In genomic region chr3:115113367-115113766, GRCh38 we compare ENCODE assay signal across 20 cellular contexts. TPM values are rescaled to one million over a fixed set of nuclear protein-coding genes. Genes with fewer than 3 reads are reported as not detected.
DNase-seq lines count a peak whose midpoint lies in the region; ATAC-seq and TF ChIP-seq lines count a peak whose summit lies in the region.
"Had no signal": no experiment of that assay in that cellular context is flagged by ENCODE, and none has a peak within 500 bp of the region (broad histone marks: within the 10 kb centered on the region; RNA-seq: fewer than 3 reads in every experiment).

No MANE protein-coding gene starts in this region.

- no peak overlapping the region for H3K4me3 Mint-ChIP-seq in WTC11
- H3K4me3 Mint-ChIP-seq: nephron had no signal

- CTCF ChIA-PET in WTC11 (lab: Charles Lee): no interaction called here

- no peaks in the 10 kb centered on the region for H4K20me1 ChIP-seq in hepatocyte (ENCODE audit: insufficient read depth, poor library complexity, severe bottlenecking)

- no peak overlapping the region for H2AFZ ChIP-seq in hepatocyte

- no peak overlapping the region for H3K27ac Mint-ChIP-seq in WTC11
- H3K27ac Mint-ChIP-seq: activated naive CD4-positive, alpha-beta T cell treated with anti-CD3 and anti-CD28 coated beads, Interleukin-2, amount 50 U/mL, for 72 hours; nephron had no signal

- H3K27me3 ChIP-seq in psoas muscle (ENCODE audit: insufficient read depth in 3 of 3, low read length in 2 of 3) (no peaks in the 10 kb centered on the region), hepatocyte (no peaks in the 10 kb centered on the region)
- H3K27me3 ChIP-seq: gastrocnemius medialis had no signal

- no peaks in the 10 kb centered on the region for H3K79me2 ChIP-seq in hepatocyte

- no peaks in the 10 kb centered on the region for H3K9me2 ChIP-seq in hepatocyte (replicated peaks; ENCODE audit: insufficient read depth)
- H3K9me2 ChIP-seq: SK-N-SH had no signal

- H3K4me3 ChIP-seq in foreskin fibroblast (ENCODE audit: low read depth in 1 of 2, low read length in 2 of 2) (no peak overlapping the region), psoas muscle (no peak overlapping the region), hepatocyte (no peak overlapping the region)
- H3K4me3 ChIP-seq: gastrocnemius medialis had no signal

- H3K4me2 ChIP-seq in hepatocyte: no peak overlapping the region
- H3K4me2 ChIP-seq: SK-N-SH had no signal

- no peaks in the 10 kb centered on the region for H3K9me3 ChIP-seq in psoas muscle
- no peaks in the 10 kb centered on the region for H3K9me3 ChIP-seq in hepatocyte (ENCODE audit: low read depth)
- H3K9me3 ChIP-seq: gastrocnemius medialis, SK-N-SH had no signal

- TF ChIP-seq CTCF in WTC11 (IDR thresholded peaks at IDR 0.05): no peak
- no peak for TF ChIP-seq CTCF in foreskin fibroblast (IDR thresholded peaks at IDR 0.05; ENCODE audit: low read depth, low read length)
- TF ChIP-seq CTCF in psoas muscle (IDR thresholded peaks at IDR 0.05): no peak
- TF ChIP-seq CTCF in hepatocyte (IDR thresholded peaks at IDR 0.05; ENCODE audit: poor library complexity): no peak

- ATAC-seq in WTC11 (peak; percentile 20; the same call in 1 of the 2 replicates), psoas muscle (peak in 3 of 4 donors; percentile 45 to 58 (median 57)), GM18502 (IDR thresholded peaks at IDR 0.05; ENCODE audit: poor library complexity, unreplicated experiment) (no peak)
- ATAC-seq: activated naive CD4-positive, alpha-beta T cell treated with anti-CD3 and anti-CD28 coated beads, Interleukin-2, amount 50 U/mL, for 72 hours had no signal

- DNase-seq in EL (peak; percentile 4), WTC11 (ENCODE audit: low spot score) (no peak), foreskin fibroblast (peak; percentile 6 to 43), psoas muscle (no peak), hepatocyte (ENCODE audit: low spot score) (no peak), LoVo (ENCODE audit: low spot score) (no peak)
- DNase-seq: activated CD4-positive, alpha-beta T cell treated with anti-CD3 and anti-CD28 coated beads, Interleukin-2, amount 50 U/mL, for 1 hour; activated T-cell treated with anti-CD3 and anti-CD28 coated beads, Interleukin-2, amount 50 U/mL, for 1 hour; central memory CD4-positive, alpha-beta T cell; effector memory CD4-positive, alpha-beta T cell; mammary epithelial cell; NCI-H2081; NCI-H526 treated with DMSO at 0.1 percent for 48 hours; retina; SK-N-SH had no signal

- H3K4me1 ChIP-seq in psoas muscle: peaks cover 23% of the 10 kb centered on the region
- no peaks in the 10 kb centered on the region for H3K4me1 ChIP-seq in hepatocyte (ENCODE audit: insufficient read depth)

- POLR2A ChIA-PET in WTC11 (lab: Charles Lee): no interaction called here

- 91 to 100% (median 97%) methylated on average over 1 of the region's 1 CpG for WGBS in psoas muscle, 3 donors
- 100% methylated on average over 1 of the region's 1 CpG for whole genome bisulfite sequencing in hepatocyte (ENCODE audit: low lambda C conversion rate, missing lambda C conversion rate)

- H3K27me3 Mint-ChIP-seq in WTC11 (ENCODE audit: low read depth): no peaks in the 10 kb centered on the region

- H3K4me1 Mint-ChIP-seq in WTC11: no peaks in the 10 kb centered on the region
- H3K4me1 Mint-ChIP-seq: nephron had no signal

- no peaks in the 10 kb centered on the region for H3K36me3 Mint-ChIP-seq in WTC11
- H3K36me3 Mint-ChIP-seq: activated naive CD4-positive, alpha-beta T cell treated with anti-CD3 and anti-CD28 coated beads, Interleukin-2, amount 50 U/mL, for 72 hours had no signal

- no peaks in the 10 kb centered on the region for H3K36me3 ChIP-seq in psoas muscle (ENCODE audit: insufficient read depth in 1 of 2, low read depth in 1 of 2)
- H3K36me3 ChIP-seq in hepatocyte (replicated peaks; ENCODE audit: insufficient read depth, low read depth): no peaks in the 10 kb centered on the region
- H3K36me3 ChIP-seq: gastrocnemius medialis had no signal

- H3K27ac ChIP-seq in psoas muscle: no peak overlapping the region
- H3K27ac ChIP-seq in hepatocyte: no peak overlapping the region
- H3K27ac ChIP-seq: C4-2B had no signal

- intact Hi-C loops in psoas muscle (cut with DNase I): no loop called here

- H3K9me3 Mint-ChIP-seq in WTC11: no peaks in the 10 kb centered on the region
- H3K9me3 Mint-ChIP-seq: activated naive CD4-positive, alpha-beta T cell treated with anti-CD3 and anti-CD28 coated beads, Interleukin-2, amount 50 U/mL, for 72 hours; nephron had no signal

TF ChIP-seq in WTC11, 78 proteins besides CTCF, POLR2A, EP300 and RAD21:
- TF ChIP-seq ZNF232 (CRISPR knock-in tag; IDR thresholded peaks at IDR 0.05): no peak
- no peak for TF ChIP-seq TEAD1 (CRISPR knock-in tag; IDR thresholded peaks at IDR 0.05)
- TF ChIP-seq, protein P1, sequence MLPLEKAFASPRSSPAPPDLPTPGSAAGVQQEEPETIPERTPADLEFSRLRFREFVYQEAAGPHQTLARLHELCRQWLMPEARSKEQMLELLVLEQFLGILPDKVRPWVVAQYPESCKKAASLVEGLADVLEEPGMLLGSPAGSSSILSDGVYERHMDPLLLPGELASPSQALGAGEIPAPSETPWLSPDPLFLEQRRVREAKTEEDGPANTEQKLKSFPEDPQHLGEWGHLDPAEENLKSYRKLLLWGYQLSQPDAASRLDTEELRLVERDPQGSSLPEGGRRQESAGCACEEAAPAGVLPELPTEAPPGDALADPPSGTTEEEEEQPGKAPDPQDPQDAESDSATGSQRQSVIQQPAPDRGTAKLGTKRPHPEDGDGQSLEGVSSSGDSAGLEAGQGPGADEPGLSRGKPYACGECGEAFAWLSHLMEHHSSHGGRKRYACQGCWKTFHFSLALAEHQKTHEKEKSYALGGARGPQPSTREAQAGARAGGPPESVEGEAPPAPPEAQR (CRISPR knock-in tag; IDR thresholded peaks at IDR 0.05): no peak
- TF ChIP-seq RORB (CRISPR knock-in tag; IDR thresholded peaks at IDR 0.05): no peak
- no peak for TF ChIP-seq NFATC4 (CRISPR knock-in tag; IDR thresholded peaks at IDR 0.05)
- TF ChIP-seq, protein P2, sequence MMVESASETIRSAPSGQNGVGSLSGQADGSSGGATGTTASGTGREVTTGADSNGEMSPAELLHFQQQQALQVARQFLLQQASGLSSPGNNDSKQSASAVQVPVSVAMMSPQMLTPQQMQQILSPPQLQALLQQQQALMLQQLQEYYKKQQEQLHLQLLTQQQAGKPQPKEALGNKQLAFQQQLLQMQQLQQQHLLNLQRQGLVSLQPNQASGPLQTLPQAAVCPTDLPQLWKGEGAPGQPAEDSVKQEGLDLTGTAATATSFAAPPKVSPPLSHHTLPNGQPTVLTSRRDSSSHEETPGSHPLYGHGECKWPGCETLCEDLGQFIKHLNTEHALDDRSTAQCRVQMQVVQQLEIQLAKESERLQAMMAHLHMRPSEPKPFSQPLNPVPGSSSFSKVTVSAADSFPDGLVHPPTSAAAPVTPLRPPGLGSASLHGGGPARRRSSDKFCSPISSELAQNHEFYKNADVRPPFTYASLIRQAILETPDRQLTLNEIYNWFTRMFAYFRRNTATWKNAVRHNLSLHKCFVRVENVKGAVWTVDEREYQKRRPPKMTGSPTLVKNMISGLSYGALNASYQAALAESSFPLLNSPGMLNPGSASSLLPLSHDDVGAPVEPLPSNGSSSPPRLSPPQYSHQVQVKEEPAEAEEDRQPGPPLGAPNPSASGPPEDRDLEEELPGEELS (CRISPR knock-in tag; IDR thresholded peaks at IDR 0.05): no peak
- no peak for TF ChIP-seq ATF1 (CRISPR knock-in tag; IDR thresholded peaks at IDR 0.05)
- TF ChIP-seq, protein P3, sequence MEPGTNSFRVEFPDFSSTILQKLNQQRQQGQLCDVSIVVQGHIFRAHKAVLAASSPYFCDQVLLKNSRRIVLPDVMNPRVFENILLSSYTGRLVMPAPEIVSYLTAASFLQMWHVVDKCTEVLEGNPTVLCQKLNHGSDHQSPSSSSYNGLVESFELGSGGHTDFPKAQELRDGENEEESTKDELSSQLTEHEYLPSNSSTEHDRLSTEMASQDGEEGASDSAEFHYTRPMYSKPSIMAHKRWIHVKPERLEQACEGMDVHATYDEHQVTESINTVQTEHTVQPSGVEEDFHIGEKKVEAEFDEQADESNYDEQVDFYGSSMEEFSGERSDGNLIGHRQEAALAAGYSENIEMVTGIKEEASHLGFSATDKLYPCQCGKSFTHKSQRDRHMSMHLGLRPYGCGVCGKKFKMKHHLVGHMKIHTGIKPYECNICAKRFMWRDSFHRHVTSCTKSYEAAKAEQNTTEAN (CRISPR knock-in tag; IDR thresholded peaks at IDR 0.05): no peak
- no peak for TF ChIP-seq SMAD4 (CRISPR knock-in tag; IDR thresholded peaks at IDR 0.05)
- no peak for TF ChIP-seq NR2C2 (CRISPR knock-in tag; IDR thresholded peaks at IDR 0.05)
- no peak for TF ChIP-seq NFYB (CRISPR knock-in tag; conservative IDR thresholded peaks at IDR 0.05; ENCODE audit: low read depth)
- TF ChIP-seq, protein P4, sequence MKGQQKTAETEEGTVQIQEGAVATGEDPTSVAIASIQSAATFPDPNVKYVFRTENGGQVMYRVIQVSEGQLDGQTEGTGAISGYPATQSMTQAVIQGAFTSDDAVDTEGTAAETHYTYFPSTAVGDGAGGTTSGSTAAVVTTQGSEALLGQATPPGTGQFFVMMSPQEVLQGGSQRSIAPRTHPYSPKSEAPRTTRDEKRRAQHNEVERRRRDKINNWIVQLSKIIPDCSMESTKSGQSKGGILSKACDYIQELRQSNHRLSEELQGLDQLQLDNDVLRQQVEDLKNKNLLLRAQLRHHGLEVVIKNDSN (CRISPR knock-in tag; IDR thresholded peaks at IDR 0.05): no peak

RNA-seq across cellular contexts. Expression of gene ZBTB20, which starts 33.7 kb away (rescaled TPM):
- 1.1 to 1.5 TPM (median 1.3 TPM) in 3 replicates for total RNA-seq in WTC11 (2021)
- 10 to 100 TPM; 41.7 to 74.9 (median 57.4) TPM for total RNA-seq in psoas muscle
- 1 to 10 TPM in 1 of 3 donors, under 1 TPM in 2; 0.40 to 3.4 (median 0.66) TPM for polyA plus RNA-seq in psoas muscle
- 20.5 and 28.0 TPM in 2 replicates for total RNA-seq in hepatocyte
- polyA plus RNA-seq in hepatocyte: 25.8 and 42.5 TPM in 2 replicates

Comparison
In these comparisons a context has a peak if more than half of its experiments do, and no peak if none do; other contexts are left out.
1. DNase-seq: peak in EL (single experiment) and foreskin fibroblast (2 of 2); none in WTC11 (single experiment), psoas muscle (0 of 2), hepatocyte (single experiment) and LoVo (single experiment).